ENCODE assay signal across 23 cellular contexts in the genomic region with DNA sequence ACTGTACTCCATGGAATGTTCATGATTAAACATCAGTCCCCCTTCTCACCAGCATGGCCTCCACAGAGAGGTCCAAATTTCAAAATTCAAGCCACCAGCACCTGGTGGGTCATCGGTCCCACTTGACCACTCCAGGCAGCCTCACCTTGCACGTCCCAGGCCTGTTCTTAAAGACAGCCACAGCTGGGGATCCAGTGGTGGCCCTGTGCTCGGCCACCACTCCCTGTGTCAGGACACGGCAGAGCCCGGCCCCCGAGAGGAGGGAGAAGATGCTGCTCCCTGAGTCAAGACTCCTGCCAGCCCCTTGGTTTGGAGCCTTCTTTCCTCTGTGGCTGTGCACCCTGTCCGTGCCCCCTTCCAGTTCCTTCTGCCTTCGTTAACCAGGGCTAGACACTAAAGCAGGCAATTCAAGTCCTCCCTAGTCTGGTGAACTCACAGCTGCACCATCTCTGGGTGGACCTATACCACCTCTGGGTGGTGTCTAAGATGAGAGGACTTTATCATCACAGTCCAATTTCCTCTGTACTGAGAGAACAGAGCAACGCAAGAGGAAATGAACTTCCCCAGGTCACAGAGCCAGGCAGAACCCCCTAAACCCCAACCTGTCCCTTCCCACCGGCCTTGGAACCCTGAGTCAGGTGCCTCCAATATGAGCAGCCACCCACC.
DNase-seq lines count a peak whose midpoint lies in the region; ATAC-seq and TF ChIP-seq lines count a peak whose summit lies in the region.
"Had no signal": no experiment of that assay in that cellular context is flagged by ENCODE, and none has a peak within 500 bp of the region (broad histone marks: within the 10 kb centered on the region; RNA-seq: fewer than 3 reads in every experiment).

No MANE protein-coding gene starts in this region.

- peaks cover 30% of the 10 kb centered on the region for H3K4me1 Mint-ChIP-seq in neural progenitor cell
- peaks cover 22 to 40% of the 10 kb centered on the region in 2 donors for H3K4me1 Mint-ChIP-seq in stimulated activated naive B cell treated with anti-CD40 and anti-IgM and Interleukin-4, amounts not matched to agents 10 μg/mL and 1 μg/mL and 100 μg/mL, for 72 hours

- H3K9me3 ChIP-seq in neural progenitor cell (ENCODE audit: low read depth) (no peaks in the 10 kb centered on the region), gastroesophageal sphincter (no peaks in the 10 kb centered on the region), gastrocnemius medialis (no peaks in the 10 kb centered on the region)
- H3K9me3 ChIP-seq: BLaER1 had no signal

- H3K4me3 ChIP-seq in GM12865 (ENCODE audit: low read depth, low read length) (no peak overlapping the region), neural progenitor cell (no peak overlapping the region), gastroesophageal sphincter (no peak overlapping the region), gastrocnemius medialis (no peak overlapping the region)
- H3K4me3 ChIP-seq: BLaER1, GM12878, GM23248, K562 had no signal

- 75% methylated on average over 3 of the region's 10 CpGs; no CpG with 5 or more reads in 1 of the 2 donors for whole genome bisulfite sequencing in gastroesophageal sphincter (ENCODE audit: low coverage in 1 of 2), 2 donors

- in situ Hi-C loops in gastrocnemius medialis (cut with MboI; ENCODE audit: low sequenced_read_pairs in 4 of 4), result no loop called here

- H2AFZ ChIP-seq in neural progenitor cell (replicated peaks), result no peak overlapping the region
- H2AFZ ChIP-seq: GM23248 had no signal

- DNase-seq in GM12865 (ENCODE audit: low read depth) (peak; percentile 11), NAMALWA (ENCODE audit: low spot score) (peak; percentile 38), neural progenitor cell (ENCODE audit: low spot score) (no peak), gastrocnemius medialis (no peak), inferior parietal cortex (ENCODE audit: extremely low spot score) (no peak)
- no peak for DNase-seq in stimulated activated naive B cell treated with anti-CD40 and anti-IgM and Interleukin-4, amounts not matched to agents 10 μg/mL and 1 μg/mL and 100 μg/mL, for 72 hours
- DNase-seq: CD4-positive, CD25-positive, alpha-beta regulatory T cell; COR-L47; DMS53; GM23248; H7; NCI-H1092; NCI-H1417 treated with DMSO at 0.1 percent for 48 hours; NCI-H187; NCI-H524 treated with DMSO at 0.1 percent for 48 hours; NCI-H774; SHP77 had no signal

- H3K27me3 Mint-ChIP-seq in neural progenitor cell (ENCODE audit: insufficient read depth, low read depth), result peaks cover 17% of the 10 kb centered on the region
- H3K27me3 Mint-ChIP-seq in stimulated activated naive B cell treated with anti-CD40 and anti-IgM and Interleukin-4, amounts not matched to agents 10 μg/mL and 1 μg/mL and 100 μg/mL, for 72 hours, result peaks cover 8 to 13% of the 10 kb centered on the region in 2 donors

- no peaks in the 10 kb centered on the region for H4K20me1 ChIP-seq in neural progenitor cell (ENCODE audit: low read depth)
- H4K20me1 ChIP-seq: BLaER1 had no signal

- TF ChIP-seq POLR2A in gastroesophageal sphincter (IDR thresholded peaks at IDR 0.05) (no peak), gastrocnemius medialis (IDR thresholded peaks at IDR 0.05) (no peak)

- H3K4me1 ChIP-seq in neural progenitor cell, result peaks cover 15% of the 10 kb centered on the region
- no peaks in the 10 kb centered on the region for H3K4me1 ChIP-seq in gastroesophageal sphincter
- H3K4me1 ChIP-seq in gastrocnemius medialis, result no peaks in the 10 kb centered on the region

- H3F3A ChIP-seq in neural progenitor cell (ENCODE audit: low read depth), result no peaks in the 10 kb centered on the region

- no peaks in the 10 kb centered on the region for H3K79me2 ChIP-seq in neural progenitor cell (ENCODE audit: low read depth)

- no peak overlapping the region for H3K27ac ChIP-seq in neural progenitor cell
- H3K27ac ChIP-seq in gastroesophageal sphincter, result no peak overlapping the region
- no peak overlapping the region for H3K27ac ChIP-seq in gastrocnemius medialis
- H3K27ac ChIP-seq: BLaER1, GM23248, RWPE1 had no signal

- ATAC-seq in stimulated activated naive B cell treated with anti-CD40 and anti-IgM and Interleukin-4, amounts not matched to agents 10 μg/mL and 1 μg/mL and 100 μg/mL, for 72 hours (replicated peaks), result no peak
- ATAC-seq in gastroesophageal sphincter (no peak), gastrocnemius medialis (no peak)
- ATAC-seq: GM12878, HepG2, K562 had no signal

- H3K9me3 Mint-ChIP-seq in neural progenitor cell, result no peaks in the 10 kb centered on the region
- peaks cover 0 to 2% of the 10 kb centered on the region in 2 donors for H3K9me3 Mint-ChIP-seq in stimulated activated naive B cell treated with anti-CD40 and anti-IgM and Interleukin-4, amounts not matched to agents 10 μg/mL and 1 μg/mL and 100 μg/mL, for 72 hours

- H3K36me3 Mint-ChIP-seq in neural progenitor cell, result no peaks in the 10 kb centered on the region
- no peaks in the 10 kb centered on the region for H3K36me3 Mint-ChIP-seq in stimulated activated naive B cell treated with anti-CD40 and anti-IgM and Interleukin-4, amounts not matched to agents 10 μg/mL and 1 μg/mL and 100 μg/mL, for 72 hours
- H3K36me3 Mint-ChIP-seq: CD4-positive, CD25-positive, alpha-beta regulatory T cell had no signal

- TF ChIP-seq CTCF in GM12865 (IDR thresholded peaks at IDR 0.05; ENCODE audit: insufficient read depth, low read depth, low read length, missing control alignments), result no peak
- no peak for TF ChIP-seq CTCF in neural progenitor cell (IDR thresholded peaks at IDR 0.05)
- TF ChIP-seq CTCF in gastroesophageal sphincter (IDR thresholded peaks at IDR 0.05), result no peak
- TF ChIP-seq CTCF in gastrocnemius medialis (IDR thresholded peaks at IDR 0.05 in 4 of 5, conservative IDR thresholded peaks at IDR 0.05 in 1 of 5), result no peak

- H3K36me3 ChIP-seq in neural progenitor cell, result no peaks in the 10 kb centered on the region
- no peaks in the 10 kb centered on the region for H3K36me3 ChIP-seq in gastroesophageal sphincter
- H3K36me3 ChIP-seq in gastrocnemius medialis, result no peaks in the 10 kb centered on the region
- H3K36me3 ChIP-seq: BLaER1 had no signal

- H3K27ac Mint-ChIP-seq in neural progenitor cell, result no peak overlapping the region
- H3K27ac Mint-ChIP-seq in stimulated activated naive B cell treated with anti-CD40 and anti-IgM and Interleukin-4, amounts not matched to agents 10 μg/mL and 1 μg/mL and 100 μg/mL, for 72 hours, result peak overlapping the region; percentile 52

- TF ChIP-seq EP300 in gastroesophageal sphincter (IDR thresholded peaks at IDR 0.05), result no peak

- no peaks in the 10 kb centered on the region for H3K27me3 ChIP-seq in neural progenitor cell
- peaks cover 56% of the 10 kb centered on the region for H3K27me3 ChIP-seq in gastroesophageal sphincter
- peaks cover 0 to 4% (median 0%) of the 10 kb centered on the region in 3 donors for H3K27me3 ChIP-seq in gastrocnemius medialis
- H3K27me3 ChIP-seq: BLaER1 had no signal

- intact Hi-C loops in gastrocnemius medialis (cut with DNase I; ENCODE audit: low total_unique reads), result no loop called here

- H3K4me2 ChIP-seq in neural progenitor cell, result no peak overlapping the region
- H3K4me2 ChIP-seq: BLaER1 had no signal

- H3K4me3 Mint-ChIP-seq in neural progenitor cell, result peak overlapping the region; percentile 52
- H3K4me3 Mint-ChIP-seq in stimulated activated naive B cell treated with anti-CD40 and anti-IgM and Interleukin-4, amounts not matched to agents 10 μg/mL and 1 μg/mL and 100 μg/mL, for 72 hours, result no peak overlapping the region
- H3K4me3 Mint-ChIP-seq: CD4-positive, CD25-positive, alpha-beta regulatory T cell had no signal

- no peak overlapping the region for H3K9ac ChIP-seq in neural progenitor cell
- H3K9ac ChIP-seq: BLaER1, GM23248 had no signal

Comparison
In these comparisons a context has a peak if more than half of its experiments do, and no peak if none do; other contexts are left out.
1. DNase-seq: peak in GM12865 (single experiment) and NAMALWA (single experiment); none in neural progenitor cell (single experiment), stimulated activated naive B cell treated with anti-CD40 and anti-IgM and Interleukin-4, amounts not matched to agents 10 μg/mL and 1 μg/mL and 100 μg/mL, for 72 hours (single experiment), gastrocnemius medialis (0 of 2) and inferior parietal cortex (single experiment).